ENCODE assay signal across 1 cellular context in the genomic region with DNA sequence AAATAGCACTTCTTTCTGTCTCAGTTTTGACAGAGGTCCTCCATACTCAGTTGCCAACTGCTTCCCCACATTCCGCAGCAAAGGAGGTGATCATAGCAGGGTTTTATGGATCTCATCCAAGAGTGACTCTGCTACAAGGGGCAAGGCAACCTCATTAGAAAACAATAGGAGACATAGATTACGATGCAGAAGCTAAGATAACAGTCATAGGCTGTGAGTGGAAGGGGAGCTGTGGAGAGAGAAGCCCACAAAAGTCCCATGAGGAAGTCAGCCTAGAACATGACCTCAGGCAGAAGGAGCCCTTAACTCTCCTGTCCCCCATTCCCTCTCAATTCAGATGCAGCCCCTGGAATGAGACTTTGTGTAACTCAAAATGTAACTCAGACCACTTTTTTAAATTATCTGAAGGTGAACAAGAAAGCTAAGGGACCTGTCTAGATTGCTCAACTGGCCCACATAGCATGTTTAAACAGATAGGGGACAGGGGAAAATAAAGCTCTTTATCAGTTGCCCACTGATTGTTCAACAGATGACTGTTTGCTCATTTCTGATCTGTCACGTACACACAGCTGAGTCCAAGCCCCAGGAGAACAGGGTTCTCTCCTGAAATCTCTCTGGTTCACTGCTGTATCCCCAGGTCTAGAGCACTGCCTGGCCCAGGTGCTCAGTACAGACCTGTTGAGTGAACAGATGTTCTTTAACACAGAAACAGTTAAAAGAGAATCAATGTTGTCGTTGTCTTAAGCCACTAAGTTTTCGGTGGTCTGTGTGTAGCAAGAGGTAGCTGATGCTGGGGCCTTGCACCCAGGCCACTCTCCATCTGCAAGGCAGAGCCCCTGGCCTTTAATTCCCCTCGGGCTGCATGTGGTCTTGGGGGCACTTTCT.
TF ChIP-seq lines count a peak whose summit lies in the region.

No MANE protein-coding gene starts in this region.

TF ChIP-seq in HepG2, 621 proteins besides CTCF, POLR2A, EP300 and RAD21 (continued from another document and continues in another):
- TF ChIP-seq, protein P1, sequence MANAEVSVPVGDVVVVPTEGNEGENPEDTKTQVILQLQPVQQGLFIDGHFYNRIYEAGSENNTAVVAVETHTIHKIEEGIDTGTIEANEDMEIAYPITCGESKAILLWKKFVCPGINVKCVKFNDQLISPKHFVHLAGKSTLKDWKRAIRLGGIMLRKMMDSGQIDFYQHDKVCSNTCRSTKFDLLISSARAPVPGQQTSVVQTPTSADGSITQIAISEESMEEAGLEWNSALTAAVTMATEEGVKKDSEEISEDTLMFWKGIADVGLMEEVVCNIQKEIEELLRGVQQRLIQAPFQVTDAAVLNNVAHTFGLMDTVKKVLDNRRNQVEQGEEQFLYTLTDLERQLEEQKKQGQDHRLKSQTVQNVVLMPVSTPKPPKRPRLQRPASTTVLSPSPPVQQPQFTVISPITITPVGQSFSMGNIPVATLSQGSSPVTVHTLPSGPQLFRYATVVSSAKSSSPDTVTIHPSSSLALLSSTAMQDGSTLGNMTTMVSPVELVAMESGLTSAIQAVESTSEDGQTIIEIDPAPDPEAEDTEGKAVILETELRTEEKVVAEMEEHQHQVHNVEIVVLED (CRISPR knock-in tag; IDR thresholded peaks at IDR 0.05; ENCODE audit: borderline replicate concordance), result peak; percentile 47; the same call in 1 of the 2 replicates
- 0 out of 2 replicates have a peak, but pooled peaks have one; percentile 31 for TF ChIP-seq GZF1 (CRISPR knock-in tag; IDR thresholded peaks at IDR 0.05)
- TF ChIP-seq HOXA7 (CRISPR knock-in tag; IDR thresholded peaks at IDR 0.05), result no peak
- TF ChIP-seq, protein P2, sequence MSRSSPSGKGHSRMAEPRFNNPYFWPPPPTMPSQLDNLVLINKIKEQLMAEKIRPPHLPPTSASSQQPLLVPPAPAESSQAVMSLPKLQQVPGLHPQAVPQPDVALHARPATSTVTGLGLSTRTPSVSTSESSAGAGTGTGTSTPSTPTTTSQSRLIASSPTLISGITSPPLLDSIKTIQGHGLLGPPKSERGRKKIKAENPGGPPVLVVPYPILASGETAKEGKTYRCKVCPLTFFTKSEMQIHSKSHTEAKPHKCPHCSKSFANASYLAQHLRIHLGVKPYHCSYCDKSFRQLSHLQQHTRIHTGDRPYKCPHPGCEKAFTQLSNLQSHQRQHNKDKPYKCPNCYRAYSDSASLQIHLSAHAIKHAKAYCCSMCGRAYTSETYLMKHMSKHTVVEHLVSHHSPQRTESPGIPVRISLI (CRISPR knock-in tag; IDR thresholded peaks at IDR 0.05; ENCODE audit: borderline replicate concordance), result peak; percentile 63; the same call in 1 of the 2 replicates
- peak; percentile 59; the same call in 1 of the 2 replicates for TF ChIP-seq ZNF652 (CRISPR knock-in tag; IDR thresholded peaks at IDR 0.05; ENCODE audit: borderline replicate concordance, low read depth)
- no peak for TF ChIP-seq GABPA (IDR thresholded peaks at IDR 0.05; ENCODE audit: low read depth, low read length)
- TF ChIP-seq GABPA (CRISPR knock-in tag; IDR thresholded peaks at IDR 0.05; ENCODE audit: low read depth), result 0 out of 2 replicates have a peak, but pooled peaks have one; percentile 29
- no peak for TF ChIP-seq NFIB (CRISPR knock-in tag; IDR thresholded peaks at IDR 0.05; ENCODE audit: borderline replicate concordance)
- TF ChIP-seq, protein P3, sequence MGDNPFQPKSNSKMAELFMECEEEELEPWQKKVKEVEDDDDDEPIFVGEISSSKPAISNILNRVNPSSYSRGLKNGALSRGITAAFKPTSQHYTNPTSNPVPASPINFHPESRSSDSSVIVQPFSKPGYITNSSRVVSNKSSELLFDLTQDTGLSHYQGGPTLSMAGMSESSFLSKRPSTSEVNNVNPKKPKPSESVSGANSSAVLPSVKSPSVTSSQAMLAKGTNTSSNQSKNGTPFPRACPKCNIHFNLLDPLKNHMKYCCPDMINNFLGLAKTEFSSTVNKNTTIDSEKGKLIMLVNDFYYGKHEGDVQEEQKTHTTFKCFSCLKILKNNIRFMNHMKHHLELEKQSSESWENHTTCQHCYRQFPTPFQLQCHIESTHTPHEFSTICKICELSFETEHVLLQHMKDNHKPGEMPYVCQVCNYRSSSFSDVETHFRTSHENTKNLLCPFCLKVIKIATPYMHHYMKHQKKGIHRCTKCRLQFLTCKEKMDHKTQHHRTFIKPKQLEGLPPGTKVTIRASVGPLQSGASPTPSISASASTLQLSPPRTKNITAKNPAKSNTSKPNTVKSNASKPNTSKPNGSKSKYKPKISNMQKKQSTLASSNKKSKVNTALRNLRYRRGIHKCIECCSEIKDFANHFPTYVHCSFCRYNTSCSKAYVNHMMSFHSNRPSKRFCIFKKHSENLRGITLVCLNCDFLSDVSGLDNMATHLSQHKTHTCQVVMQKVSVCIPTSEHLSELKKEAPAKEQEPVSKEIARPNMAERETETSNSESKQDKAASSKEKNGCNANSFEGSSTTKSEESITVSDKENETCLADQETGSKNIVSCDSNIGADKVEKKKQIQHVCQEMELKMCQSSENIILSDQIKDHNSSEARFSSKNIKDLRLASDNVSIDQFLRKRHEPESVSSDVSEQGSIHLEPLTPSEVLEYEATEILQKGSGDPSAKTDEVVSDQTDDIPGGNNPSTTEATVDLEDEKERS (CRISPR knock-in tag; IDR thresholded peaks at IDR 0.05), result peak; percentile 89
- no peak for TF ChIP-seq FOXK2 (IDR thresholded peaks at IDR 0.05)
- TF ChIP-seq ASH2L (IDR thresholded peaks at IDR 0.05; ENCODE audit: insufficient read length, low read depth, low read length), result peak; percentile 25
- TF ChIP-seq, protein P4, sequence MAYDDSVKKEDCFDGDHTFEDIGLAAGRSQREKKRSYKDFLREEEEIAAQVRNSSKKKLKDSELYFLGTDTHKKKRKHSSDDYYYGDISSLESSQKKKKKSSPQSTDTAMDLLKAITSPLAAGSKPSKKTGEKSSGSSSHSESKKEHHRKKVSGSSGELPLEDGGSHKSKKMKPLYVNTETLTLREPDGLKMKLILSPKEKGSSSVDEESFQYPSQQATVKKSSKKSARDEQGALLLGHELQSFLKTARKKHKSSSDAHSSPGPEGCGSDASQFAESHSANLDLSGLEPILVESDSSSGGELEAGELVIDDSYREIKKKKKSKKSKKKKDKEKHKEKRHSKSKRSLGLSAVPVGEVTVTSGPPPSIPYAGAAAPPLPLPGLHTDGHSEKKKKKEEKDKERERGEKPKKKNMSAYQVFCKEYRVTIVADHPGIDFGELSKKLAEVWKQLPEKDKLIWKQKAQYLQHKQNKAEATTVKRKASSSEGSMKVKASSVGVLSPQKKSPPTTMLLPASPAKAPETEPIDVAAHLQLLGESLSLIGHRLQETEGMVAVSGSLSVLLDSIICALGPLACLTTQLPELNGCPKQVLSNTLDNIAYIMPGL (CRISPR knock-in tag; IDR thresholded peaks at IDR 0.05; ENCODE audit: borderline replicate concordance in 1 of 2, low read depth in 1 of 2), result peak; percentile 30 to 68; a peak in 2 of 4 replicates
- no peak for TF ChIP-seq ARNTL (CRISPR knock-in tag; IDR thresholded peaks at IDR 0.05)
- no peak for TF ChIP-seq ZNF292 (CRISPR knock-in tag; IDR thresholded peaks at IDR 0.05; ENCODE audit: borderline replicate concordance, low read depth)
- no peak for TF ChIP-seq ATRX (CRISPR knock-in tag; IDR thresholded peaks at IDR 0.05; ENCODE audit: borderline replicate concordance)
- no peak for TF ChIP-seq KLF13 (CRISPR knock-in tag; IDR thresholded peaks at IDR 0.05)
- TF ChIP-seq, protein P5, sequence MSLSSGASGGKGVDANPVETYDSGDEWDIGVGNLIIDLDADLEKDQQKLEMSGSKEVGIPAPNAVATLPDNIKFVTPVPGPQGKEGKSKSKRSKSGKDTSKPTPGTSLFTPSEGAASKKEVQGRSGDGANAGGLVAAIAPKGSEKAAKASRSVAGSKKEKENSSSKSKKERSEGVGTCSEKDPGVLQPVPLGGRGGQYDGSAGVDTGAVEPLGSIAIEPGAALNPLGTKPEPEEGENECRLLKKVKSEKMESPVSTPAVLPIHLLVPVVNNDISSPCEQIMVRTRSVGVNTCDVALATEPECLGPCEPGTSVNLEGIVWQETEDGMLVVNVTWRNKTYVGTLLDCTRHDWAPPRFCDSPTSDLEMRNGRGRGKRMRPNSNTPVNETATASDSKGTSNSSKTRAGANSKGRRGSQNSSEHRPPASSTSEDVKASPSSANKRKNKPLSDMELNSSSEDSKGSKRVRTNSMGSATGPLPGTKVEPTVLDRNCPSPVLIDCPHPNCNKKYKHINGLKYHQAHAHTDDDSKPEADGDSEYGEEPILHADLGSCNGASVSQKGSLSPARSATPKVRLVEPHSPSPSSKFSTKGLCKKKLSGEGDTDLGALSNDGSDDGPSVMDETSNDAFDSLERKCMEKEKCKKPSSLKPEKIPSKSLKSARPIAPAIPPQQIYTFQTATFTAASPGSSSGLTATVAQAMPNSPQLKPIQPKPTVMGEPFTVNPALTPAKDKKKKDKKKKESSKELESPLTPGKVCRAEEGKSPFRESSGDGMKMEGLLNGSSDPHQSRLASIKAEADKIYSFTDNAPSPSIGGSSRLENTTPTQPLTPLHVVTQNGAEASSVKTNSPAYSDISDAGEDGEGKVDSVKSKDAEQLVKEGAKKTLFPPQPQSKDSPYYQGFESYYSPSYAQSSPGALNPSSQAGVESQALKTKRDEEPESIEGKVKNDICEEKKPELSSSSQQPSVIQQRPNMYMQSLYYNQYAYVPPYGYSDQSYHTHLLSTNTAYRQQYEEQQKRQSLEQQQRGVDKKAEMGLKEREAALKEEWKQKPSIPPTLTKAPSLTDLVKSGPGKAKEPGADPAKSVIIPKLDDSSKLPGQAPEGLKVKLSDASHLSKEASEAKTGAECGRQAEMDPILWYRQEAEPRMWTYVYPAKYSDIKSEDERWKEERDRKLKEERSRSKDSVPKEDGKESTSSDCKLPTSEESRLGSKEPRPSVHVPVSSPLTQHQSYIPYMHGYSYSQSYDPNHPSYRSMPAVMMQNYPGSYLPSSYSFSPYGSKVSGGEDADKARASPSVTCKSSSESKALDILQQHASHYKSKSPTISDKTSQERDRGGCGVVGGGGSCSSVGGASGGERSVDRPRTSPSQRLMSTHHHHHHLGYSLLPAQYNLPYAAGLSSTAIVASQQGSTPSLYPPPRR (CRISPR knock-in tag; IDR thresholded peaks at IDR 0.05; ENCODE audit: borderline replicate concordance), result peak; percentile 94
- no peak for TF ChIP-seq ZNF484 (CRISPR knock-in tag; IDR thresholded peaks at IDR 0.05; ENCODE audit: borderline replicate concordance, low read depth)
- no peak for TF ChIP-seq ZNF333 (CRISPR knock-in tag; IDR thresholded peaks at IDR 0.05; ENCODE audit: borderline replicate concordance)
- TF ChIP-seq ZNF543 (CRISPR knock-in tag; IDR thresholded peaks at IDR 0.05), result peak; percentile 13; the same call in 1 of the 2 replicates
- peak; percentile 53 for TF ChIP-seq ZNF878 (CRISPR knock-in tag; IDR thresholded peaks at IDR 0.05)
- no peak for TF ChIP-seq ZNF550 (CRISPR knock-in tag; IDR thresholded peaks at IDR 0.05; ENCODE audit: borderline replicate concordance)
- peak; percentile 95 for TF ChIP-seq CEBPG (CRISPR knock-in tag; IDR thresholded peaks at IDR 0.05)
- peak; percentile 88 for TF ChIP-seq SIN3A (IDR thresholded peaks at IDR 0.05; ENCODE audit: borderline replicate concordance, low read depth, low read length)
- peak; percentile 63; the same call in 1 of the 2 replicates for TF ChIP-seq SPEN (CRISPR knock-in tag; IDR thresholded peaks at IDR 0.05; ENCODE audit: low read depth)
- TF ChIP-seq ZNF816 (CRISPR knock-in tag; IDR thresholded peaks at IDR 0.05; ENCODE audit: borderline replicate concordance), result peak; percentile 73; the same call in 1 of the 2 replicates
- 0 out of 2 replicates have a peak, but pooled peaks have one; percentile 68 for TF ChIP-seq ZNF607 (CRISPR knock-in tag; IDR thresholded peaks at IDR 0.05; ENCODE audit: borderline replicate concordance)
- TF ChIP-seq, protein P6, sequence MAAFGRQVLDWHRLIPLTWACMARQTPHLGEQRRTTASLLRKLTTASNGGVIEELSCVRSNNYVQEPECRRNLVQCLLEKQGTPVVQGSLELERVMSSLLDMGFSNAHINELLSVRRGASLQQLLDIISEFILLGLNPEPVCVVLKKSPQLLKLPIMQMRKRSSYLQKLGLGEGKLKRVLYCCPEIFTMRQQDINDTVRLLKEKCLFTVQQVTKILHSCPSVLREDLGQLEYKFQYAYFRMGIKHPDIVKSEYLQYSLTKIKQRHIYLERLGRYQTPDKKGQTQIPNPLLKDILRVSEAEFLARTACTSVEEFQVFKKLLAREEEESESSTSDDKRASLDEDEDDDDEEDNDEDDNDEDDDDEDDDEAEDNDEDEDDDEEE (CRISPR knock-in tag; IDR thresholded peaks at IDR 0.05), result no peak
- TF ChIP-seq, protein P7, sequence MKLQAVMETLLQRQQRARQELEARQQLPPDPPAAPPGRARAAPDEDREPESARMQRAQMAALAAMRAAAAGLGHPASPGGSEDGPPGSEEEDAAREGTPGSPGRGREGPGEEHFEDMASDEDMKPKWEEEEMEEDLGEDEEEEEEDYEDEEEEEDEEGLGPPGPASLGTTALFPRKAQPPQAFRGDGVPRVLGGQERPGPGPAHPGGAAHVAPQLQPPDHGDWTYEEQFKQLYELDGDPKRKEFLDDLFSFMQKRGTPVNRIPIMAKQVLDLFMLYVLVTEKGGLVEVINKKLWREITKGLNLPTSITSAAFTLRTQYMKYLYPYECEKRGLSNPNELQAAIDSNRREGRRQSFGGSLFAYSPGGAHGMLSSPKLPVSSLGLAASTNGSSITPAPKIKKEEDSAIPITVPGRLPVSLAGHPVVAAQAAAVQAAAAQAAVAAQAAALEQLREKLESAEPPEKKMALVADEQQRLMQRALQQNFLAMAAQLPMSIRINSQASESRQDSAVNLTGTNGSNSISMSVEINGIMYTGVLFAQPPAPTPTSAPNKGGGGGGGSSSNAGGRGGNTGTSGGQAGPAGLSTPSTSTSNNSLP (IDR thresholded peaks at IDR 0.05; ENCODE audit: low read depth, low read length), result peak; percentile 90
- TF ChIP-seq, protein P8, sequence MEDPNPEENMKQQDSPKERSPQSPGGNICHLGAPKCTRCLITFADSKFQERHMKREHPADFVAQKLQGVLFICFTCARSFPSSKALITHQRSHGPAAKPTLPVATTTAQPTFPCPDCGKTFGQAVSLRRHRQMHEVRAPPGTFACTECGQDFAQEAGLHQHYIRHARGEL (CRISPR knock-in tag; IDR thresholded peaks at IDR 0.05), result no peak
- TF ChIP-seq, protein P9, sequence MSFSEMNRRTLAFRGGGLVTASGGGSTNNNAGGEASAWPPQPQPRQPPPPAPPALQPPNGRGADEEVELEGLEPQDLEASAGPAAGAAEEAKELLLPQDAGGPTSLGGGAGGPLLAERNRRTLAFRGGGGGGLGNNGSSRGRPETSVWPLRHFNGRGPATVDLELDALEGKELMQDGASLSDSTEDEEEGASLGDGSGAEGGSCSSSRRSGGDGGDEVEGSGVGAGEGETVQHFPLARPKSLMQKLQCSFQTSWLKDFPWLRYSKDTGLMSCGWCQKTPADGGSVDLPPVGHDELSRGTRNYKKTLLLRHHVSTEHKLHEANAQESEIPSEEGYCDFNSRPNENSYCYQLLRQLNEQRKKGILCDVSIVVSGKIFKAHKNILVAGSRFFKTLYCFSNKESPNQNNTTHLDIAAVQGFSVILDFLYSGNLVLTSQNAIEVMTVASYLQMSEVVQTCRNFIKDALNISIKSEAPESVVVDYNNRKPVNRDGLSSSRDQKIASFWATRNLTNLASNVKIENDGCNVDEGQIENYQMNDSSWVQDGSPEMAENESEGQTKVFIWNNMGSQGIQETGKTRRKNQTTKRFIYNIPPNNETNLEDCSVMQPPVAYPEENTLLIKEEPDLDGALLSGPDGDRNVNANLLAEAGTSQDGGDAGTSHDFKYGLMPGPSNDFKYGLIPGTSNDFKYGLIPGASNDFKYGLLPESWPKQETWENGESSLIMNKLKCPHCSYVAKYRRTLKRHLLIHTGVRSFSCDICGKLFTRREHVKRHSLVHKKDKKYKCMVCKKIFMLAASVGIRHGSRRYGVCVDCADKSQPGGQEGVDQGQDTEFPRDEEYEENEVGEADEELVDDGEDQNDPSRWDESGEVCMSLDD (CRISPR knock-in tag; IDR thresholded peaks at IDR 0.05; ENCODE audit: borderline replicate concordance), result 0 out of 2 replicates have a peak, but pooled peaks have one; percentile 68
- TF ChIP-seq SNRNP70 (IDR thresholded peaks at IDR 0.05; ENCODE audit: low read depth, low read length), result no peak
- TF ChIP-seq SRSF4 (IDR thresholded peaks at IDR 0.05; ENCODE audit: low read depth, low read length, poor library complexity, severe bottlenecking), result no peak
- TF ChIP-seq AGO2 (optimal IDR thresholded peaks at IDR 0.05; ENCODE audit: low read depth, low read length), result no peak
- no peak for TF ChIP-seq MTF2 (CRISPR knock-in tag; IDR thresholded peaks at IDR 0.05; ENCODE audit: borderline replicate concordance)
